19 cellular contexts compared by ENCODE assay signal in the genomic region with DNA sequence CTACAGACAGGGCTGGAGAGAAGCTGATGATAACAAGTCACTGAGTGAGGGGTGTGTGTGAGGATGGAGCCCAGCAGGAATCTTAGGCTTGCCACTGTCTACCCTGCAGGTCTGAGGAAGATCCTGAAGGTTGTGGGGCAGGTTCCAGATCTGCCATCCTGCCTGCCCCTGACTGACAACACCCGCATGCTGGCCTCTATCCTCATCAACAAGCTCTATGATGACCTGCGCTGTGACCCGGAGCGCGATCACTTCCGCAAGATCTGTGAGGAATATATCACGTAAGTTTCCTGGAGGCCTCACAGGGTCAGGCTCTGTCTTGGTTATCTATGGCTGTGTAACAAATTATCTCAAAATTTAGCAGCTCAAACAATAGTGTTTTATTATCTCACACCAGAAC. TPM values are rescaled to one million over a fixed set of nuclear protein-coding genes. Genes with fewer than 3 reads are reported as not detected.
DNase-seq lines count a peak whose midpoint lies in the region; ATAC-seq and TF ChIP-seq lines count a peak whose summit lies in the region.
"Had no signal": no experiment of that assay in that cellular context is flagged by ENCODE, and none has a peak within 500 bp of the region (broad histone marks: within the 10 kb centered on the region; RNA-seq: fewer than 3 reads in every experiment).

No MANE protein-coding gene starts in this region.

- H3K9me3 Mint-ChIP-seq in CD4-positive, alpha-beta T cell: no peaks in the 10 kb centered on the region
- H3K9me3 Mint-ChIP-seq in naive thymus-derived CD4-positive, alpha-beta T cell: peaks cover 0 to 3% (median 0%) of the 10 kb centered on the region in 11 donors
- H3K9me3 Mint-ChIP-seq in stimulated activated effector memory CD8-positive, alpha-beta T cell treated with anti-CD3 and anti-CD28 coated beads, Interleukin-12 subunit alpha, Interleukin-12 subunit beta, amount 100 ng/mL, for 72 hours: no peaks in the 10 kb centered on the region

- ATAC-seq in CD4-positive, alpha-beta T cell (ENCODE audit: poor library complexity): no peak
- ATAC-seq in T-helper 17 cell: no peak
- ATAC-seq in naive thymus-derived CD4-positive, alpha-beta T cell: no peak
- no peak for ATAC-seq in stimulated activated effector memory CD8-positive, alpha-beta T cell treated with anti-CD3 and anti-CD28 coated beads, Interleukin-12 subunit alpha, Interleukin-12 subunit beta, amount 100 ng/mL, for 72 hours
- ATAC-seq: GM12878, HCT116, HepG2 had no signal

- no peak overlapping the region for H3K4me3 Mint-ChIP-seq in CD4-positive, alpha-beta T cell
- no peak overlapping the region for H3K4me3 Mint-ChIP-seq in T-helper 17 cell
- no peak overlapping the region for H3K4me3 Mint-ChIP-seq in naive thymus-derived CD4-positive, alpha-beta T cell
- no peak overlapping the region for H3K4me3 Mint-ChIP-seq in stimulated activated effector memory CD8-positive, alpha-beta T cell treated with anti-CD3 and anti-CD28 coated beads, Interleukin-12 subunit alpha, Interleukin-12 subunit beta, amount 100 ng/mL, for 72 hours
- H3K4me3 Mint-ChIP-seq: CD14-positive monocyte had no signal

- H3K4me3 ChIP-seq in naive thymus-derived CD4-positive, alpha-beta T cell (ENCODE audit: low read length): no peak overlapping the region
- H3K4me3 ChIP-seq: GM12878 had no signal

- peak in 1 of 10 experiments; percentile 12 for DNase-seq in CD4-positive, alpha-beta T cell
- DNase-seq in T-helper 17 cell (no peak), ureter (ENCODE audit: low spot score) (no peak), HPDE6-E6E7 (ENCODE audit: extremely low spot score) (no peak), NK-92 (lab: John Stamatoyannopoulos, UW; ENCODE audit: unreplicated experiment) (no peak)
- DNase-seq in naive thymus-derived CD4-positive, alpha-beta T cell: no peak
- DNase-seq in stimulated activated effector memory CD8-positive, alpha-beta T cell treated with anti-CD3 and anti-CD28 coated beads, Interleukin-12 subunit alpha, Interleukin-12 subunit beta, amount 100 ng/mL, for 72 hours (ENCODE audit: low spot score in 2 of 2): no peak
- DNase-seq in stimulated activated naive CD4-positive, alpha-beta T cell (lab: John Stamatoyannopoulos, UW): no peak
- DNase-seq: Calu3, DMS 273 treated with DMSO at 0.1 percent for 48 hours, DMS79 had no signal

- peaks cover 40 to 52% of the 10 kb centered on the region in 2 donors for H3K4me1 ChIP-seq in naive thymus-derived CD4-positive, alpha-beta T cell (ENCODE audit: control insufficient read depth in 2 of 2, insufficient read depth in 2 of 2, low read length in 2 of 2)

- H3K27me3 ChIP-seq in CD4-positive, alpha-beta T cell (ENCODE audit: control insufficient read depth, insufficient read depth, low read length): no peaks in the 10 kb centered on the region
- H3K27me3 ChIP-seq in naive thymus-derived CD4-positive, alpha-beta T cell (ENCODE audit: control insufficient read depth in 2 of 2, insufficient read depth in 2 of 2, low read length in 2 of 2): no peaks in the 10 kb centered on the region

- H3K36me3 ChIP-seq in naive thymus-derived CD4-positive, alpha-beta T cell (ENCODE audit: control insufficient read depth in 2 of 3, insufficient read depth in 3 of 3, low read length in 3 of 3): no peaks in the 10 kb centered on the region

- H3K27ac ChIP-seq in CD4-positive, alpha-beta T cell (ENCODE audit: low read depth, low read length): no peak overlapping the region
- no peak overlapping the region for H3K27ac ChIP-seq in naive thymus-derived CD4-positive, alpha-beta T cell (ENCODE audit: low read depth, low read length)
- H3K27ac ChIP-seq: 22Rv1 had no signal

- CTCF ChIA-PET in CD4-positive, alpha-beta T cell (lab: Charles Lee): interaction anchor here (0.8 to 2.0 kb wide), 3 partner anchors 149 to 600 kb away, joined by 3 to 5 read pairs (median 5); no protein-coding TSS in a partner anchor
- CTCF ChIA-PET in naive thymus-derived CD4-positive, alpha-beta T cell (lab: Charles Lee): interaction anchor here (1.0 to 1.1 kb wide), 2 partner anchors 149 to 600 kb away, joined by 3 to 4 read pairs; no protein-coding TSS in a partner anchor

- no peaks in the 10 kb centered on the region for H3K36me3 Mint-ChIP-seq in CD4-positive, alpha-beta T cell (ENCODE audit: low read depth)
- no peaks in the 10 kb centered on the region for H3K36me3 Mint-ChIP-seq in T-helper 17 cell (ENCODE audit: low read depth)
- peaks cover 0 to 8% (median 0%) of the 10 kb centered on the region in 5 donors for H3K36me3 Mint-ChIP-seq in naive thymus-derived CD4-positive, alpha-beta T cell
- no peaks in the 10 kb centered on the region for H3K36me3 Mint-ChIP-seq in stimulated activated effector memory CD8-positive, alpha-beta T cell treated with anti-CD3 and anti-CD28 coated beads, Interleukin-12 subunit alpha, Interleukin-12 subunit beta, amount 100 ng/mL, for 72 hours
- H3K36me3 Mint-ChIP-seq: CD14-positive monocyte had no signal

- no peak for TF ChIP-seq CTCF in CD4-positive, alpha-beta T cell (IDR thresholded peaks at IDR 0.05)

- peaks cover 60% of the 10 kb centered on the region for H3K4me1 Mint-ChIP-seq in CD4-positive, alpha-beta T cell (ENCODE audit: low read depth)
- peaks cover 40% of the 10 kb centered on the region for H3K4me1 Mint-ChIP-seq in T-helper 17 cell
- peaks cover 35 to 75% (median 63%) of the 10 kb centered on the region in 7 donors for H3K4me1 Mint-ChIP-seq in naive thymus-derived CD4-positive, alpha-beta T cell
- peaks cover 50% of the 10 kb centered on the region for H3K4me1 Mint-ChIP-seq in stimulated activated effector memory CD8-positive, alpha-beta T cell treated with anti-CD3 and anti-CD28 coated beads, Interleukin-12 subunit alpha, Interleukin-12 subunit beta, amount 100 ng/mL, for 72 hours

- intact Hi-C loops in CD4-positive, alpha-beta T cell (cut with DNase I, micrococcal nuclease): loop anchor here (5.0 to 10.0 kb wide), 2 partner anchors 641 to 643 kb away; a partner anchor contains a TSS
- intact Hi-C loops in naive thymus-derived CD4-positive, alpha-beta T cell (cut with micrococcal nuclease): loop anchor here in 1 of 2 donors (5.0 kb wide), 4 partner anchors 208 to 643 kb away; a partner anchor contains a TSS

- H3K27me3 Mint-ChIP-seq in CD4-positive, alpha-beta T cell: no peaks in the 10 kb centered on the region
- H3K27me3 Mint-ChIP-seq in T-helper 17 cell: no peaks in the 10 kb centered on the region
- peaks cover 0 to 2% (median 0%) of the 10 kb centered on the region in 5 donors for H3K27me3 Mint-ChIP-seq in naive thymus-derived CD4-positive, alpha-beta T cell

- POLR2A ChIA-PET in CD4-positive, alpha-beta T cell (lab: Charles Lee): interaction anchor here (1.5 to 4.4 kb wide), 3 partner anchors 50 to 79 kb away, joined by 5 to 48 read pairs (median 8); a partner anchor contains a TSS
- POLR2A ChIA-PET in naive thymus-derived CD4-positive, alpha-beta T cell (lab: Charles Lee): interaction anchor here (0.5 to 7.1 kb wide), 6 partner anchors 24 to 371 kb away, joined by 3 to 81 read pairs (median 6); a partner anchor contains a TSS

- H3K9me3 ChIP-seq in CD4-positive, alpha-beta T cell (ENCODE audit: control insufficient read depth, low read length): no peaks in the 10 kb centered on the region
- no peaks in the 10 kb centered on the region for H3K9me3 ChIP-seq in T-helper 17 cell (ENCODE audit: control insufficient read depth, low read length, poor library complexity, severe bottlenecking)
- H3K9me3 ChIP-seq in naive thymus-derived CD4-positive, alpha-beta T cell (ENCODE audit: control insufficient read depth in 2 of 3, low read length in 3 of 3): no peaks in the 10 kb centered on the region

- H3K27ac Mint-ChIP-seq in CD4-positive, alpha-beta T cell: peak overlapping the region; percentile 89
- peak overlapping the region; percentile 91 for H3K27ac Mint-ChIP-seq in T-helper 17 cell
- H3K27ac Mint-ChIP-seq in naive thymus-derived CD4-positive, alpha-beta T cell: peak overlapping the region in 7 of 9 donors; percentile 21 to 90 (median 59)
- peak overlapping the region; percentile 32 for H3K27ac Mint-ChIP-seq in stimulated activated effector memory CD8-positive, alpha-beta T cell treated with anti-CD3 and anti-CD28 coated beads, Interleukin-12 subunit alpha, Interleukin-12 subunit beta, amount 100 ng/mL, for 72 hours
- H3K27ac Mint-ChIP-seq: CD14-positive monocyte had no signal

RNA-seq across cellular contexts. Expression of a gene that starts 16.3 kb away (rescaled TPM):
- total RNA-seq in CD4-positive, alpha-beta T cell: under 1 TPM; 0.11 to 0.20 TPM
- total RNA-seq in T-helper 17 cell: under 1 TPM; 0.15 to 0.23 TPM
- under 1 TPM; 0.10 to 0.62 (median 0.29) TPM for total RNA-seq in naive thymus-derived CD4-positive, alpha-beta T cell
- polyA plus RNA-seq in naive thymus-derived CD4-positive, alpha-beta T cell: under 1 TPM; 0.10 to 0.22 TPM
- 0.08 TPM for total RNA-seq in ureter
- total RNA-seq: A673, Calu3, G401, GM12878, HepG2 had no signal
- polyA plus RNA-seq: BJ, CD14-positive monocyte had no signal

RNA-seq across cellular contexts. Expression of a gene that starts 21.8 kb away (rescaled TPM):
- 1 to 10 TPM; 8.9 to 9.5 TPM for total RNA-seq in CD4-positive, alpha-beta T cell
- total RNA-seq in T-helper 17 cell (1 to 10 TPM; 9.5 to 9.6 TPM), ureter (20.0 TPM)
- 10 to 100 TPM in 4 of 5 experiments, 1 to 10 TPM in 1; 10.0 to 29.4 (median 21.8) TPM for total RNA-seq in naive thymus-derived CD4-positive, alpha-beta T cell
- polyA plus RNA-seq in naive thymus-derived CD4-positive, alpha-beta T cell: 10 to 100 TPM in 1 of 2 donors, 1 to 10 TPM in 1; 6.1 to 10.7 TPM

RNA-seq across cellular contexts. Expression of a gene that starts 30.3 kb away (rescaled TPM):
- total RNA-seq in CD4-positive, alpha-beta T cell: not detected
- total RNA-seq in T-helper 17 cell: under 1 TPM in 1 of 2 donors, not detected in 1; 0.32 TPM
- total RNA-seq in naive thymus-derived CD4-positive, alpha-beta T cell: not detected
- polyA plus RNA-seq in naive thymus-derived CD4-positive, alpha-beta T cell: not detected
- total RNA-seq in ureter: not detected
- total RNA-seq: A673, Calu3, G401, GM12878, HepG2 had no signal
- polyA plus RNA-seq: BJ, CD14-positive monocyte, GM12878, HepG2 had no signal

RNA-seq across cellular contexts. Expression of a gene that starts 42.5 kb away (rescaled TPM):
- total RNA-seq in CD4-positive, alpha-beta T cell: not detected
- total RNA-seq in T-helper 17 cell (not detected), ureter (not detected)
- total RNA-seq in naive thymus-derived CD4-positive, alpha-beta T cell: not detected
- not detected for polyA plus RNA-seq in naive thymus-derived CD4-positive, alpha-beta T cell
- total RNA-seq: A673, Calu3, G401, HepG2 had no signal
- polyA plus RNA-seq: BJ, CD14-positive monocyte, HepG2 had no signal

RNA-seq across cellular contexts. Expression of a gene that starts 44.2 kb away (rescaled TPM):
- total RNA-seq in CD4-positive, alpha-beta T cell: 1 to 10 TPM; 6.2 to 8.6 TPM
- total RNA-seq in T-helper 17 cell (10 to 100 TPM in 1 of 2 donors, 1 to 10 TPM in 1; 8.7 to 14.2 TPM), ureter (13.1 TPM)
- 10 to 100 TPM; 15.0 to 34.2 (median 25.4) TPM for total RNA-seq in naive thymus-derived CD4-positive, alpha-beta T cell
- polyA plus RNA-seq in naive thymus-derived CD4-positive, alpha-beta T cell: 10 to 100 TPM in 1 of 2 donors, 1 to 10 TPM in 1; 7.0 to 17.6 TPM

Comparison
In these comparisons a context has a peak if more than half of its experiments do, and no peak if none do; other contexts are left out.
1. H3K27ac Mint-ChIP-seq: peak in every context shown above with its lines; median percentile 91 in T-helper 17 cell; 89 in CD4-positive, alpha-beta T cell; 59 in naive thymus-derived CD4-positive, alpha-beta T cell; 32 in stimulated activated effector memory CD8-positive, alpha-beta T cell treated with anti-CD3 and anti-CD28 coated beads, Interleukin-12 subunit alpha, Interleukin-12 subunit beta, amount 100 ng/mL, for 72 hours.